16 cellular contexts compared by ENCODE assay signal in the genomic region with DNA sequence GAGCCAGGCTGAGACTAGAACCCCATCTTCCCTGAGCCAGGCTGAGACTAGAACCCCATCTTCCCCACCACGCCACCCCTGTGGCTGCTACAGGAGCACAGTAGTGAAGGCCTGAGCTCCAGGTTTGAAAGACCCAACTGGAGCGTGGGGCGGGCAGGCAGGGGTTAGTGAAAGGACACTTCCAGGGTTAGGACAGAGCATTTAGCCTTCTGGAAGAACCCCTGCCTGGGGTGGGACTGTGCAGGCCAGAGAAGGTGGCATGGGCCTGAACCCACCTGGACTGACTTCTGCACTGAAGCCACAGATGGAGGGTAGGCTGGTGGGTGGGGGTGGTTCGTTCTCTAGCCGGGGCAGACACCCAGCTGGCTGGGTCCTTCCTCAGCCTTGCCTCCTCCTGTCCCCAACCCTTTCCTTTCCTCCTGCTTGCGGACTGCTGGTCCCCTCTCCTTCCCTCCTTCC. TPM values are rescaled to one million over a fixed set of nuclear protein-coding genes. Genes with fewer than 3 reads are reported as not detected.
DNase-seq lines count a peak whose midpoint lies in the region; ATAC-seq lines count a peak whose summit lies in the region.
"Had no signal": no experiment of that assay in that cellular context is flagged by ENCODE, and none has a peak within 500 bp of the region (broad histone marks: within the 10 kb centered on the region; RNA-seq: fewer than 3 reads in every experiment).

No MANE protein-coding gene starts in this region.

- H3K27me3 ChIP-seq in naive thymus-derived CD4-positive, alpha-beta T cell (ENCODE audit: control insufficient read depth in 2 of 2, insufficient read depth in 2 of 2, low read length in 2 of 2) = no peaks in the 10 kb centered on the region
- H3K27me3 ChIP-seq: left lung, uterus had no signal

- H3K4me3 ChIP-seq in naive thymus-derived CD4-positive, alpha-beta T cell (ENCODE audit: low read length) = no peak overlapping the region
- H3K4me3 ChIP-seq: HAP-1, left lung, uterus had no signal

- intact Hi-C loops in naive thymus-derived CD4-positive, alpha-beta T cell (cut with micrococcal nuclease) = no loop called here

- H3K27ac ChIP-seq in naive thymus-derived CD4-positive, alpha-beta T cell (ENCODE audit: low read depth, low read length) = peak overlapping the region; percentile 1
- H3K27ac ChIP-seq in temporal lobe (ENCODE audit: low read depth, low read length) = peak overlapping the region; percentile 99
- H3K27ac ChIP-seq: uterus had no signal

- H3K9me3 Mint-ChIP-seq in activated T-cell treated with anti-CD3 and anti-CD28 coated beads, Interleukin-2, amount 50 U/mL, for 4 hours = no peaks in the 10 kb centered on the region
- H3K9me3 Mint-ChIP-seq in activated naive CD8-positive, alpha-beta T cell treated with anti-CD3 and anti-CD28 coated beads for 36 hours = no peaks in the 10 kb centered on the region
- H3K9me3 Mint-ChIP-seq in naive thymus-derived CD4-positive, alpha-beta T cell = peaks cover 0 to 8% (median 0%) of the 10 kb centered on the region in 11 donors
- H3K9me3 Mint-ChIP-seq: neural crest cell had no signal

- H3K9me3 ChIP-seq in naive thymus-derived CD4-positive, alpha-beta T cell (ENCODE audit: control insufficient read depth in 2 of 3, low read length in 3 of 3) = no peaks in the 10 kb centered on the region
- H3K9me3 ChIP-seq: HAP-1, left lung, uterus had no signal

- CTCF ChIA-PET in naive thymus-derived CD4-positive, alpha-beta T cell (lab: Charles Lee) = interaction anchor here (0.5 to 3.4 kb wide), 6 partner anchors 9 to 37 kb away, joined by 3 to 24 read pairs (median 6); no protein-coding TSS in a partner anchor

- H3K27ac Mint-ChIP-seq in activated naive CD8-positive, alpha-beta T cell treated with anti-CD3 and anti-CD28 coated beads for 36 hours = peak overlapping the region; percentile 22
- peak overlapping the region; percentile 68 to 95 (median 87) for H3K27ac Mint-ChIP-seq in naive thymus-derived CD4-positive, alpha-beta T cell

- H3K4me1 ChIP-seq in naive thymus-derived CD4-positive, alpha-beta T cell (ENCODE audit: control insufficient read depth in 2 of 2, insufficient read depth in 2 of 2, low read length in 2 of 2) = peaks cover 5 to 13% of the 10 kb centered on the region in 2 donors
- H3K4me1 ChIP-seq: HAP-1, uterus had no signal

- no peaks in the 10 kb centered on the region for H3K27me3 Mint-ChIP-seq in activated T-cell treated with anti-CD3 and anti-CD28 coated beads, Interleukin-2, amount 50 U/mL, for 4 hours (ENCODE audit: low read depth)
- H3K27me3 Mint-ChIP-seq in activated naive CD8-positive, alpha-beta T cell treated with anti-CD3 and anti-CD28 coated beads for 36 hours = no peaks in the 10 kb centered on the region
- no peaks in the 10 kb centered on the region for H3K27me3 Mint-ChIP-seq in naive thymus-derived CD4-positive, alpha-beta T cell

- H3K4me1 Mint-ChIP-seq in activated T-cell treated with anti-CD3 and anti-CD28 coated beads, Interleukin-2, amount 50 U/mL, for 4 hours (ENCODE audit: low read depth) = peaks cover 14% of the 10 kb centered on the region
- H3K4me1 Mint-ChIP-seq in activated naive CD8-positive, alpha-beta T cell treated with anti-CD3 and anti-CD28 coated beads for 36 hours = peaks cover 33% of the 10 kb centered on the region
- H3K4me1 Mint-ChIP-seq in naive thymus-derived CD4-positive, alpha-beta T cell = peaks cover 12 to 50% (median 40%) of the 10 kb centered on the region in 7 donors
- H3K4me1 Mint-ChIP-seq: neural crest cell had no signal

- no peak for ATAC-seq in activated T-cell treated with anti-CD3 and anti-CD28 coated beads, Interleukin-2, amount 50 U/mL, for 4 hours
- ATAC-seq in naive thymus-derived CD4-positive, alpha-beta T cell = no peak
- ATAC-seq in GM18498 (IDR thresholded peaks at IDR 0.05; ENCODE audit: unreplicated experiment) = no peak
- ATAC-seq: left lung had no signal

- peaks cover 37% of the 10 kb centered on the region for H3K36me3 Mint-ChIP-seq in activated T-cell treated with anti-CD3 and anti-CD28 coated beads, Interleukin-2, amount 50 U/mL, for 4 hours (ENCODE audit: insufficient read depth)
- peaks cover 18% of the 10 kb centered on the region for H3K36me3 Mint-ChIP-seq in activated naive CD8-positive, alpha-beta T cell treated with anti-CD3 and anti-CD28 coated beads for 36 hours
- H3K36me3 Mint-ChIP-seq in naive thymus-derived CD4-positive, alpha-beta T cell = peaks cover 0 to 41% (median 10%) of the 10 kb centered on the region in 5 donors

- H3K36me3 ChIP-seq in naive thymus-derived CD4-positive, alpha-beta T cell (ENCODE audit: control insufficient read depth in 2 of 3, insufficient read depth in 3 of 3, low read length in 3 of 3) = peaks cover 32 to 87% (median 47%) of the 10 kb centered on the region in 3 experiments
- H3K36me3 ChIP-seq: uterus had no signal

- DNase-seq in activated T-cell treated with anti-CD3 and anti-CD28 coated beads, Interleukin-2, amount 50 U/mL, for 1 hour = peak; percentile 23
- no peak for DNase-seq in activated T-cell treated with anti-CD3 and anti-CD28 coated beads, Interleukin-2, amount 50 U/mL, for 4 hours
- DNase-seq in activated naive CD8-positive, alpha-beta T cell treated with anti-CD3 and anti-CD28 coated beads for 36 hours = no peak
- no peak for DNase-seq in naive thymus-derived CD4-positive, alpha-beta T cell
- DNase-seq in hepatic stellate cell (ENCODE audit: low spot score) = no peak
- DNase-seq in NCI-H2107 (lab: John Stamatoyannopoulos, UW) = no peak
- DNase-seq: EL, MV-4-11, NCI-H446 treated with DMSO at 0.1 percent for 48 hours, T1000, uterus had no signal

- POLR2A ChIA-PET in naive thymus-derived CD4-positive, alpha-beta T cell (lab: Charles Lee) = interaction anchor here (1.0 to 31.4 kb wide), 10 partner anchors 8 to 140 kb away, joined by 3 to 1007 read pairs (median 4); partner anchors contain the start of genes CBX6, GTPBP1, NPTXR and SUN2

- no peak overlapping the region for H3K4me3 Mint-ChIP-seq in activated T-cell treated with anti-CD3 and anti-CD28 coated beads, Interleukin-2, amount 50 U/mL, for 4 hours
- no peak overlapping the region for H3K4me3 Mint-ChIP-seq in activated naive CD8-positive, alpha-beta T cell treated with anti-CD3 and anti-CD28 coated beads for 36 hours
- no peak overlapping the region for H3K4me3 Mint-ChIP-seq in naive thymus-derived CD4-positive, alpha-beta T cell
- H3K4me3 Mint-ChIP-seq: neural crest cell had no signal

RNA-seq across cellular contexts. Expression of gene SUN2, which starts 24.1 kb away (rescaled TPM):
- 10 to 100 TPM; 30.1 to 44.6 (median 44.0) TPM for total RNA-seq in activated T-cell treated with anti-CD3 and anti-CD28 coated beads, Interleukin-2, amount 50 U/mL, for 4 hours
- 10 to 100 TPM; 72.3 to 74.2 TPM for total RNA-seq in activated naive CD8-positive, alpha-beta T cell treated with anti-CD3 and anti-CD28 coated beads for 36 hours
- 100 to 1,000 TPM; 509 to 977 (median 558) TPM for total RNA-seq in naive thymus-derived CD4-positive, alpha-beta T cell
- 100 to 1,000 TPM; 397 to 696 TPM for polyA plus RNA-seq in naive thymus-derived CD4-positive, alpha-beta T cell
- 77.9 TPM for total RNA-seq in temporal lobe

RNA-seq across cellular contexts. Expression of gene GTPBP1, which starts 26.0 kb away (rescaled TPM):
- 10 to 100 TPM; 69.9 to 80.4 (median 76.5) TPM for total RNA-seq in activated T-cell treated with anti-CD3 and anti-CD28 coated beads, Interleukin-2, amount 50 U/mL, for 4 hours
- 10 to 100 TPM; 82.4 TPM for total RNA-seq in activated naive CD8-positive, alpha-beta T cell treated with anti-CD3 and anti-CD28 coated beads for 36 hours
- 100 to 1,000 TPM in 2 of 5 experiments, 10 to 100 TPM in 3; 79.1 to 209 (median 91.9) TPM for total RNA-seq in naive thymus-derived CD4-positive, alpha-beta T cell
- polyA plus RNA-seq in naive thymus-derived CD4-positive, alpha-beta T cell = 10 to 100 TPM; 16.9 to 32.8 TPM
- 28.5 TPM for total RNA-seq in temporal lobe

RNA-seq across cellular contexts. Expression of gene JOSD1, which starts 31.0 kb away (rescaled TPM):
- 10 to 100 TPM; 65.3 to 76.0 (median 72.8) TPM for total RNA-seq in activated T-cell treated with anti-CD3 and anti-CD28 coated beads, Interleukin-2, amount 50 U/mL, for 4 hours
- total RNA-seq in activated naive CD8-positive, alpha-beta T cell treated with anti-CD3 and anti-CD28 coated beads for 36 hours = 10 to 100 TPM; 79.4 to 83.7 TPM
- 100 to 1,000 TPM in 2 of 5 experiments, 10 to 100 TPM in 3; 60.6 to 175 (median 74.9) TPM for total RNA-seq in naive thymus-derived CD4-positive, alpha-beta T cell
- 1 to 10 TPM; 7.4 to 8.1 TPM for polyA plus RNA-seq in naive thymus-derived CD4-positive, alpha-beta T cell
- 44.5 TPM for total RNA-seq in temporal lobe

RNA-seq across cellular contexts. Expression of gene TOMM22, which starts 50.0 kb away (rescaled TPM):
- 100 to 1,000 TPM; 247 to 280 (median 249) TPM for total RNA-seq in activated T-cell treated with anti-CD3 and anti-CD28 coated beads, Interleukin-2, amount 50 U/mL, for 4 hours
- total RNA-seq in activated naive CD8-positive, alpha-beta T cell treated with anti-CD3 and anti-CD28 coated beads for 36 hours = 100 to 1,000 TPM; 193 to 211 TPM
- total RNA-seq in naive thymus-derived CD4-positive, alpha-beta T cell = 10 to 100 TPM; 45.0 to 92.4 (median 50.6) TPM
- 10 to 100 TPM; 47.3 to 53.1 TPM for polyA plus RNA-seq in naive thymus-derived CD4-positive, alpha-beta T cell
- 31.0 TPM for total RNA-seq in temporal lobe
